In genomic region chr11:706439-706956, GRCh38 we compare ENCODE assay signal across 10 cellular contexts. TPM values are rescaled to one million over a fixed set of nuclear protein-coding genes. Genes with fewer than 3 reads are reported as not detected.
A peak's percentile ranks its signal among the peaks of the same experiment; 100 is the strongest.
DNase-seq lines count a peak whose midpoint lies in the region; ATAC-seq and TF ChIP-seq lines count a peak whose summit lies in the region.
"Had no signal": no experiment of that assay in that cellular context is flagged by ENCODE, and none has a peak within 500 bp of the region (broad histone marks: within the 10 kb centered on the region; RNA-seq: fewer than 3 reads in every experiment).

No MANE protein-coding gene starts in this region.

- CTCF ChIA-PET in Caco-2 (lab: Charles Lee) = interaction anchor here (0.6 to 1.2 kb wide), 10 partner anchors 11 to 1063 kb away, joined by 3 to 7 read pairs (median 4); partner anchors contain the start of genes TALDO1 and TMEM80
- CTCF ChIA-PET in RWPE1 (lab: Yijun Ruan, JAX) = interaction anchor here (0.6 to 1.3 kb wide), 3 partner anchors 8 to 93 kb away, joined by 3 to 4 read pairs (median 3); no protein-coding TSS in a partner anchor

- POLR2A ChIA-PET in Caco-2 (lab: Charles Lee) = interaction anchor here (0.5 to 4.2 kb wide), 4 partner anchors 11 to 246 kb away, joined by 3 to 32 read pairs (median 8); partner anchors contain the start of genes DEAF1 and TMEM80
- POLR2A ChIA-PET in RWPE1 (lab: Yijun Ruan, JAX; ENCODE audit: low non-redundant PET) = interaction anchor here (0.7 to 1.2 kb wide), 4 partner anchors 9 to 21 kb away, joined by 3 to 5 read pairs (median 4); partner anchors contain the start of genes DEAF1 and TMEM80

- H3K9me3 ChIP-seq in Caco-2 = no peaks in the 10 kb centered on the region

- BruUV-seq in Caco-2 (replicated peaks; lab: Mats Ljungman, UMichigan) = TSS peak; percentile 15

- TF ChIP-seq CTCF in Caco-2 (IDR thresholded peaks at IDR 0.05; ENCODE audit: insufficient read depth in 1 of 2, low read depth in 1 of 2, low read length in 1 of 2, severe bottlenecking in 1 of 2, unreplicated experiment in 1 of 2) (peak in 1 of 2 experiments; percentile 43), RWPE1 (conservative IDR thresholded peaks at IDR 0.05; ENCODE audit: low read depth) (no peak)

- H3K27me3 ChIP-seq in Caco-2 (replicated peaks; ENCODE audit: control insufficient read depth, insufficient read depth, low read length) = no peaks in the 10 kb centered on the region

- H3K4me1 ChIP-seq in Caco-2 = peaks cover 54% of the 10 kb centered on the region

- H3K4me3 Mint-ChIP-seq in Caco-2 (ENCODE audit: unreplicated experiment) (peak overlapping the region; percentile 86), immature natural killer cell (no peak overlapping the region)

- H3K27ac ChIP-seq in RWPE1 = peak overlapping the region; percentile 97

- intact Hi-C loops in Caco-2 (cut with micrococcal nuclease; ENCODE audit: unreplicated experiment) (no loop called here), left cardiac atrium (cut with DNase I) (no loop called here)

- H3K9me3 Mint-ChIP-seq in Caco-2 (ENCODE audit: unreplicated experiment) = no peaks in the 10 kb centered on the region
- H3K9me3 Mint-ChIP-seq in immature natural killer cell = no peaks in the 10 kb centered on the region
- H3K9me3 Mint-ChIP-seq: neural crest cell had no signal

- H3K36me3 Mint-ChIP-seq in Caco-2 (ENCODE audit: insufficient read depth, unreplicated experiment) = peaks cover 79% of the 10 kb centered on the region
- no peaks in the 10 kb centered on the region for H3K36me3 Mint-ChIP-seq in immature natural killer cell

- H3K4me1 Mint-ChIP-seq in Caco-2 (ENCODE audit: low read depth, unreplicated experiment) (peaks cover 13% of the 10 kb centered on the region), immature natural killer cell (peaks cover 6 to 11% of the 10 kb centered on the region in 2 donors)

- ATAC-seq in left cardiac atrium = peak; percentile 23 to 67
- ATAC-seq in HG02623 (IDR thresholded peaks at IDR 0.05; ENCODE audit: unreplicated experiment) = no peak
- no peak for ATAC-seq in GM21825 (IDR thresholded peaks at IDR 0.05; ENCODE audit: unreplicated experiment)

- H3K36me3 ChIP-seq in Caco-2 (ENCODE audit: control insufficient read depth, insufficient read depth, low read length) = peaks cover 4% of the 10 kb centered on the region

- H3K27me3 Mint-ChIP-seq in Caco-2 (ENCODE audit: insufficient read depth, unreplicated experiment) (no peaks in the 10 kb centered on the region), immature natural killer cell (ENCODE audit: low read depth in 3 of 3) (peaks cover 3 to 6% (median 5%) of the 10 kb centered on the region in 3 donors)

- peak overlapping the region; percentile 90 for H3K27ac Mint-ChIP-seq in Caco-2 (ENCODE audit: unreplicated experiment)
- no peak overlapping the region for H3K27ac Mint-ChIP-seq in immature natural killer cell

- DNase-seq in Caco-2 (peak in 1 of 2 experiments; percentile 60), RWPE1 (ENCODE audit: low spot score) (no peak), left cardiac atrium (peak; percentile 53), renal cortical epithelial cell (ENCODE audit: low read depth) (peak; percentile 47), NCI-H446 (lab: John Stamatoyannopoulos, UW) (no peak), immature natural killer cell (no peak)
- DNase-seq: Karpas-422 had no signal

- H3K4me3 ChIP-seq in Caco-2 (ENCODE audit: low read depth, low read length) = peak overlapping the region; percentile 80

RNA-seq across cellular contexts. Expression of gene EPS8L2, which starts 0.5 kb away (rescaled TPM):
- total RNA-seq in Caco-2 (2022) = 203 and 224 TPM in 2 replicates
- total RNA-seq in left cardiac atrium = 1 to 10 TPM; 6.5 to 8.0 TPM
- total RNA-seq in renal cortical epithelial cell = 235 and 376 TPM in 2 replicates
- 10 to 100 TPM; 12.9 to 15.1 (median 15.0) TPM for polyA plus RNA-seq in immature natural killer cell

RNA-seq across cellular contexts. Expression of gene TMEM80, which starts 10.9 kb away (rescaled TPM):
- total RNA-seq in Caco-2 (2022) (70.3 and 74.7 TPM in 2 replicates), left cardiac atrium (10 to 100 TPM; 11.3 to 15.6 TPM), renal cortical epithelial cell (3.6 and 7.7 TPM in 2 replicates)
- 10 to 100 TPM; 21.3 to 32.4 (median 30.4) TPM for polyA plus RNA-seq in immature natural killer cell

RNA-seq across cellular contexts. Expression of gene DEAF1, which starts 11.5 kb away (rescaled TPM):
- total RNA-seq in Caco-2 (2022) = 50.6 and 56.6 TPM in 2 replicates
- 10 to 100 TPM; 19.2 to 21.1 TPM for total RNA-seq in left cardiac atrium
- total RNA-seq in renal cortical epithelial cell = 27.6 and 62.7 TPM in 2 replicates
- 10 to 100 TPM; 17.8 to 31.6 (median 18.6) TPM for polyA plus RNA-seq in immature natural killer cell

RNA-seq across cellular contexts. Expression of gene TALDO1, which starts 40.8 kb away (rescaled TPM):
- total RNA-seq in Caco-2 (2022) (293 and 300 TPM in 2 replicates), left cardiac atrium (100 to 1,000 TPM; 107 to 121 TPM), renal cortical epithelial cell (188 and 419 TPM in 2 replicates)
- 100 to 1,000 TPM; 163 to 189 (median 180) TPM for polyA plus RNA-seq in immature natural killer cell

Comparison
In these comparisons a context has a peak if more than half of its experiments do, and no peak if none do; other contexts are left out.
1. DNase-seq: peak in left cardiac atrium (single experiment) and renal cortical epithelial cell (single experiment); none in RWPE1 (single experiment), NCI-H446 (0 of 2) and immature natural killer cell (0 of 3).
2. ATAC-seq: peak in left cardiac atrium (2 of 2); none in HG02623 (single experiment) and GM21825 (single experiment).
3. RNA of gene EPS8L2, which starts 0.5 kb away (total RNA-seq): 235 to 376 TPM in renal cortical epithelial cell and 203 to 224 TPM in Caco-2; 6.5 to 8.0 TPM in left cardiac atrium; every median in the first group is over 10 times any median in the second.